ENCODE assay signal across 1 cellular context in the genomic region with DNA sequence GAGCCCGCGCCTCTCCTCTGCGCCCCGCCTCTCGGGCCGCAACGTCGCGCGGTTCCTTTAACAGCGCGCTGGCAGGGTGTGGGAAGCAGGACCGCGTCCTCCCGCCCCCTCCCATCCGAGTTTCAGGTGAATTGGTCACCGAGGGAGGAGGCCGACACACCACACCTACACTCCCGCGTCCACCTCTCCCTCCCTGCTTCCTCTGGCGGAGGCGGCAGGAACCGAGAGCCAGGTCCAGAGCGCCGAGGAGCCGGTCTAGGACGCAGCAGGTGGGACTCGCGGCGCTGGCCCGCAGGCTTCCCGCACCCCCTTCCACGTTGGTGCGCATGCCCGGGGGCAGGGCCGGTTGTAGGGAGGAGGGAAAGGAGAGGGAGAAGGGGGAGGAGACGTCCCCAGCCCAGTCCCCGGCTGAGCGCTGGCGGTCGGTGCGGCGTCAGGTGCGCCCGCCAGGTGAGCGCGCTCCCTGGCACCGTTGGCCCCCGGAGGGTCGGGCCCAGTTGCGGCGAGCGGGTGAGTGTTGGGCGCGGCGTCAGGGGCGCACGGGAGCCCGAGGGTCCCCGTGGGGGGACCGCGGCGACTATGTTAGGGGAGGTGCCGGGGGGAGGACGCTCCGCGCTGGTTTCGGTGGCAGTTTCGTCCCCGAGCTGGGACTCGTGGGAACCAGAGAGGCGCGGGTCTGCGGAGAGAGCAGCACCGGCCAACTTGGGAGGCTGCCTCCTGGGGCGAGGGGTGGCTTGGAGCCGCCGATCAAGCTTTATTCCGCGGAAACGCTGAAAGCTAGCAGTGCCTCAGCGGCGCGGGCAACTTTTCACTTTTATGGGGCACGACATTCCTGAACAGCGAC.
TF ChIP-seq lines count a peak whose summit lies in the region.

A gene with protein sequence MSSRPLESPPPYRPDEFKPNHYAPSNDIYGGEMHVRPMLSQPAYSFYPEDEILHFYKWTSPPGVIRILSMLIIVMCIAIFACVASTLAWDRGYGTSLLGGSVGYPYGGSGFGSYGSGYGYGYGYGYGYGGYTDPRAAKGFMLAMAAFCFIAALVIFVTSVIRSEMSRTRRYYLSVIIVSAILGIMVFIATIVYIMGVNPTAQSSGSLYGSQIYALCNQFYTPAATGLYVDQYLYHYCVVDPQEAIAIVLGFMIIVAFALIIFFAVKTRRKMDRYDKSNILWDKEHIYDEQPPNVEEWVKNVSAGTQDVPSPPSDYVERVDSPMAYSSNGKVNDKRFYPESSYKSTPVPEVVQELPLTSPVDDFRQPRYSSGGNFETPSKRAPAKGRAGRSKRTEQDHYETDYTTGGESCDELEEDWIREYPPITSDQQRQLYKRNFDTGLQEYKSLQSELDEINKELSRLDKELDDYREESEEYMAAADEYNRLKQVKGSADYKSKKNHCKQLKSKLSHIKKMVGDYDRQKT (plus strand): TSS at position 400 of the 844 bp plus-strand sequence. CDS start 11,455 bp downstream, outside the sequence.

TF ChIP-seq in HEK293, 187 proteins besides CTCF, POLR2A, EP300 and RAD21 (continued from another document):
- TF ChIP-seq ZNF473 (tag by site-specific recombination; IDR thresholded peaks at IDR 0.05) (no peak), KLF1 (tag by site-specific recombination; IDR thresholded peaks at IDR 0.05) (peak; percentile 68), ZNF433 (tag by site-specific recombination; IDR thresholded peaks at IDR 0.05; ENCODE audit: low read depth) (no peak), ZNF843 (tag by site-specific recombination; IDR thresholded peaks at IDR 0.05) (peak; percentile 39; the same call in 1 of the 2 replicates), ZNF24 (tag by site-specific recombination; IDR thresholded peaks at IDR 0.05) (no peak; the same call in 1 of the 2 replicates), ZNF175 (tag by site-specific recombination; IDR thresholded peaks at IDR 0.05) (no peak), ZNF362 (tag by site-specific recombination; IDR thresholded peaks at IDR 0.05) (no peak), PRDM10 (tag by site-specific recombination; IDR thresholded peaks at IDR 0.05) (peak; percentile 67), ZNF561 (tag by site-specific recombination; IDR thresholded peaks at IDR 0.05; ENCODE audit: borderline replicate concordance) (peak; percentile 58), ZBTB1 (tag by site-specific recombination; IDR thresholded peaks at IDR 0.05) (no peak; the same call in 1 of the 2 replicates), SALL2 (tag by site-specific recombination; IDR thresholded peaks at IDR 0.05; ENCODE audit: borderline replicate concordance) (no peak), ZNF600 (tag by site-specific recombination; IDR thresholded peaks at IDR 0.05) (peak; percentile 91), ZNF664 (tag by site-specific recombination; IDR thresholded peaks at IDR 0.05) (no peak), MEIS1 (CRISPR knock-in tag; IDR thresholded peaks at IDR 0.05; ENCODE audit: borderline replicate concordance) (no peak), ZNF792 (tag by site-specific recombination; IDR thresholded peaks at IDR 0.05) (no peak)
- TF ChIP-seq, protein P1, sequence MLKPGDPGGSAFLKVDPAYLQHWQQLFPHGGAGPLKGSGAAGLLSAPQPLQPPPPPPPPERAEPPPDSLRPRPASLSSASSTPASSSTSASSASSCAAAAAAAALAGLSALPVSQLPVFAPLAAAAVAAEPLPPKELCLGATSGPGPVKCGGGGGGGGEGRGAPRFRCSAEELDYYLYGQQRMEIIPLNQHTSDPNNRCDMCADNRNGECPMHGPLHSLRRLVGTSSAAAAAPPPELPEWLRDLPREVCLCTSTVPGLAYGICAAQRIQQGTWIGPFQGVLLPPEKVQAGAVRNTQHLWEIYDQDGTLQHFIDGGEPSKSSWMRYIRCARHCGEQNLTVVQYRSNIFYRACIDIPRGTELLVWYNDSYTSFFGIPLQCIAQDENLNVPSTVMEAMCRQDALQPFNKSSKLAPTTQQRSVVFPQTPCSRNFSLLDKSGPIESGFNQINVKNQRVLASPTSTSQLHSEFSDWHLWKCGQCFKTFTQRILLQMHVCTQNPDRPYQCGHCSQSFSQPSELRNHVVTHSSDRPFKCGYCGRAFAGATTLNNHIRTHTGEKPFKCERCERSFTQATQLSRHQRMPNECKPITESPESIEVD (tag by site-specific recombination; IDR thresholded peaks at IDR 0.05) = no peak
